8 cellular contexts compared by ENCODE assay signal in genomic region chr3:123559040-123559861, GRCh38. TPM values are rescaled to one million over a fixed set of nuclear protein-coding genes. Genes with fewer than 3 reads are reported as not detected.
A peak's percentile ranks its signal among the peaks of the same experiment; 100 is the strongest.
DNase-seq lines count a peak whose midpoint lies in the region; ATAC-seq, FAIRE-seq and TF ChIP-seq lines count a peak whose summit lies in the region.

No MANE protein-coding gene starts in this region.

- no peaks in the 10 kb centered on the region for H3K36me3 ChIP-seq in H1 (ENCODE audit: control insufficient read depth in 2 of 4, insufficient read depth in 4 of 4, low read length in 3 of 4)

- peaks cover 0 to 3% of the 10 kb centered on the region in 2 experiments for H4K20me1 ChIP-seq in H1 (replicated peaks in 1 of 2; ENCODE audit: control insufficient read depth in 1 of 2, insufficient read depth in 2 of 2, low read length in 2 of 2)

- TF ChIP-seq POLR2A in H1 (IDR thresholded peaks at IDR 0.05; ENCODE audit: control extremely low read depth in 1 of 2, low read depth in 2 of 2, low read length in 2 of 2), result no peak

- peaks cover 5 to 9% of the 10 kb centered on the region in 2 experiments; a peak in 2 of 4 replicates for H3K9me3 ChIP-seq in H1 (ENCODE audit: insufficient read depth in 2 of 2, low read depth in 1 of 2, low read length in 1 of 2)

- TF ChIP-seq RAD21 in H1 (IDR thresholded peaks at IDR 0.05 in 1 of 2, conservative IDR thresholded peaks at IDR 0.05 in 1 of 2; ENCODE audit: low read depth in 2 of 2, low read length in 2 of 2), result peak; percentile 66 to 67

- ATAC-seq in GM18867 (IDR thresholded peaks at IDR 0.05; ENCODE audit: unreplicated experiment), result no peak
- no peak for ATAC-seq in HG03045 (IDR thresholded peaks at IDR 0.05; ENCODE audit: unreplicated experiment)

- H3K4me2 ChIP-seq in H1 (ENCODE audit: insufficient read depth in 1 of 2, low read depth in 2 of 2, low read length in 2 of 2), result no peak overlapping the region

- DNase-seq in Daoy (ENCODE audit: low read depth), result peak; percentile 23
- peak; percentile 40 for DNase-seq in LHCN-M2 (ENCODE audit: low read depth)
- DNase-seq in RPMI7951 (ENCODE audit: low read depth), result peak; percentile 44
- DNase-seq in H1 (ENCODE audit: low read depth in 1 of 2, low spot score in 2 of 2), result no peak
- peak; percentile 28 for DNase-seq in mucosa of gallbladder (ENCODE audit: low spot score)
- no peak for DNase-seq in OCI-M2 (lab: John Stamatoyannopoulos, UW; ENCODE audit: unreplicated experiment)

- no peak overlapping the region for H2AFZ ChIP-seq in H1 (ENCODE audit: low read length)

- no peak overlapping the region for H2AK5ac ChIP-seq in H1 (ENCODE audit: low read depth, low read length)

- H4K91ac ChIP-seq in H1 (replicated peaks; ENCODE audit: insufficient read length, low read length), result no peak overlapping the region

- no peak overlapping the region for H4K5ac ChIP-seq in H1 (ENCODE audit: insufficient read length, low read depth, low read length)

- CTCF ChIA-PET in H1 (lab: Charles Lee; ENCODE audit: partially characterized antibody), result interaction anchor here (0.7 to 4.6 kb wide), 56 partner anchors 7 to 1465 kb away, joined by 3 to 23 read pairs (median 4); partner anchors contain the start of gene HACD2

- H3K27me3 ChIP-seq in H1 (replicated peaks in 1 of 4; ENCODE audit: control insufficient read depth in 3 of 4, extremely low read depth in 1 of 4, insufficient read depth in 3 of 4, low read length in 3 of 4), result no peaks in the 10 kb centered on the region

- no peak overlapping the region for H3K4ac ChIP-seq in H1 (replicated peaks; ENCODE audit: insufficient read length, low read depth, low read length)

- no peak overlapping the region for H2BK12ac ChIP-seq in H1 (ENCODE audit: low read depth, low read length)

- no peak overlapping the region for H3K23ac ChIP-seq in H1 (ENCODE audit: insufficient read length)

- 48% methylated on average over 12 of the region's 12 CpGs; no CpG with 5 or more reads in 1 of the 2 experiments for WGBS in H1 (ENCODE audit: extremely low coverage in 1 of 2, insufficient coverage in 1 of 2, insufficient read length in 1 of 2, insufficient replicate concordance in 2 of 2, low coverage in 1 of 2, low lambda C conversion rate in 2 of 2, missing lambda C conversion rate in 1 of 2), 2 experiments

- no peak overlapping the region for H2BK20ac ChIP-seq in H1 (ENCODE audit: low read length)

- POLR2A ChIA-PET in H1 (lab: Charles Lee; ENCODE audit: partially characterized antibody), result no interaction called here

- H3K4me1 ChIP-seq in H1 (replicated peaks in 1 of 4; ENCODE audit: control insufficient read depth in 3 of 4, insufficient read depth in 4 of 4, low read length in 3 of 4), result no peaks in the 10 kb centered on the region

- no peak for TF ChIP-seq EP300 in H1 (IDR thresholded peaks at IDR 0.05; ENCODE audit: borderline replicate concordance in 1 of 2, low read depth in 2 of 2, low read length in 2 of 2)

- no peak overlapping the region for H2BK15ac ChIP-seq in H1 (ENCODE audit: low read length)

- H3K27ac ChIP-seq in H1 (ENCODE audit: low read depth, low read length), result no peak overlapping the region

- H3K18ac ChIP-seq in H1 (ENCODE audit: extremely low read depth, low read length), result no peak overlapping the region

- TF ChIP-seq CTCF in H1 (IDR thresholded peaks at IDR 0.05; ENCODE audit: control extremely low read depth in 1 of 3, insufficient read depth in 1 of 3, low read depth in 1 of 3, low read length in 3 of 3), result peak in 2 of 3 experiments; percentile 35 to 59; a peak in 2 of 4 replicates

- no peak overlapping the region for H4K8ac ChIP-seq in H1 (ENCODE audit: extremely low read depth, insufficient read depth, low read length)

- H3K23me2 ChIP-seq in H1 (ENCODE audit: low read depth, low read length), result no peaks in the 10 kb centered on the region

- no peaks in the 10 kb centered on the region for H3K79me1 ChIP-seq in H1 (ENCODE audit: low read depth, low read length)

- no peak overlapping the region for H3K4me3 ChIP-seq in H1 (ENCODE audit: extremely low read depth in 1 of 4, insufficient read depth in 2 of 4, low read depth in 3 of 4, low read length in 4 of 4)

- no peak overlapping the region for H3K56ac ChIP-seq in H1 (replicated peaks; ENCODE audit: insufficient read length, low read depth, low read length)

- H2BK5ac ChIP-seq in H1 (ENCODE audit: low read depth, low read length), result no peak overlapping the region

- no peaks in the 10 kb centered on the region for H3K79me2 ChIP-seq in H1 (ENCODE audit: control insufficient read depth in 1 of 2, insufficient read depth in 2 of 2, low read length in 2 of 2)

- FAIRE-seq in H1 (lab: Jason Lieb, UNC), result no peak

- no peak overlapping the region for H2BK120ac ChIP-seq in H1 (replicated peaks; ENCODE audit: low read depth, low read length)

- no peak overlapping the region for H3K14ac ChIP-seq in H1 (ENCODE audit: insufficient read length)

- H3K9ac ChIP-seq in H1 (replicated peaks in 1 of 4; ENCODE audit: extremely low read depth in 1 of 4, low read depth in 3 of 4, low read length in 3 of 4), result no peak overlapping the region

TF ChIP-seq in H1, 55 proteins besides CTCF, POLR2A, EP300 and RAD21:
- TF ChIP-seq ASH2L (IDR thresholded peaks at IDR 0.05; ENCODE audit: low read length) (no peak), KDM1A (IDR thresholded peaks at IDR 0.05; ENCODE audit: borderline replicate concordance, low read length) (no peak), HDAC2 (IDR thresholded peaks at IDR 0.05; ENCODE audit: borderline replicate concordance in 1 of 2, low read depth in 2 of 2, low read length in 2 of 2) (no peak), E2F6 (IDR thresholded peaks at IDR 0.05) (no peak), SUZ12 (IDR thresholded peaks at IDR 0.05; ENCODE audit: low read length) (no peak), KDM5A (IDR thresholded peaks at IDR 0.05; ENCODE audit: low read length) (no peak), MAX (IDR thresholded peaks at IDR 0.05) (no peak), CREB1 (IDR thresholded peaks at IDR 0.05) (no peak), TEAD4 (IDR thresholded peaks at IDR 0.05; ENCODE audit: low read depth, low read length) (no peak), SP4 (IDR thresholded peaks at IDR 0.05; ENCODE audit: low read length) (no peak), SP2 (IDR thresholded peaks at IDR 0.05; ENCODE audit: low read length) (no peak), CBX5 (IDR thresholded peaks at IDR 0.05; ENCODE audit: low read depth, low read length) (no peak), NRF1 (IDR thresholded peaks at IDR 0.05; ENCODE audit: low read depth, low read length) (no peak), POLR2AphosphoS5 (IDR thresholded peaks at IDR 0.05; ENCODE audit: low read depth, low read length) (no peak)
- TF ChIP-seq, protein P1, sequence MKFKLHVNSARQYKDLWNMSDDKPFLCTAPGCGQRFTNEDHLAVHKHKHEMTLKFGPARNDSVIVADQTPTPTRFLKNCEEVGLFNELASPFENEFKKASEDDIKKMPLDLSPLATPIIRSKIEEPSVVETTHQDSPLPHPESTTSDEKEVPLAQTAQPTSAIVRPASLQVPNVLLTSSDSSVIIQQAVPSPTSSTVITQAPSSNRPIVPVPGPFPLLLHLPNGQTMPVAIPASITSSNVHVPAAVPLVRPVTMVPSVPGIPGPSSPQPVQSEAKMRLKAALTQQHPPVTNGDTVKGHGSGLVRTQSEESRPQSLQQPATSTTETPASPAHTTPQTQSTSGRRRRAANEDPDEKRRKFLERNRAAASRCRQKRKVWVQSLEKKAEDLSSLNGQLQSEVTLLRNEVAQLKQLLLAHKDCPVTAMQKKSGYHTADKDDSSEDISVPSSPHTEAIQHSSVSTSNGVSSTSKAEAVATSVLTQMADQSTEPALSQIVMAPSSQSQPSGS (IDR thresholded peaks at IDR 0.05; ENCODE audit: low read length), result no peak

RNA-seq across cellular contexts. Expression of gene HACD2, which starts 25.6 kb away (rescaled TPM):
- 23.1 and 26.7 TPM in 2 replicates for total RNA-seq in Daoy (2014; rRNA removed; shearing (Covaris generic))
- total RNA-seq in LHCN-M2 (2014; rRNA removed), result 20.5 and 23.7 TPM in 2 replicates
- polyA plus RNA-seq in LHCN-M2 (2012), result 13.3 TPM
- 34.0 and 36.6 TPM in 2 replicates for total RNA-seq in RPMI7951 (2014; rRNA removed; shearing (Covaris generic))
- 29.8 and 31.2 TPM in 2 replicates for total RNA-seq in H1 (2021; fragmentation: NEBNext Ultra II Directional; extraction: Animal tissue kit (Norgen Biotek cat#: 25700))
- 12.7 and 24.9 TPM in 2 replicates for polyA plus RNA-seq in H1 (2011; rRNA removed)
- polyA plus RNA-seq in H1 (2011; cell fraction: cytosol; rRNA removed), result 21.3 TPM
- 8.1 TPM for polyA plus RNA-seq in H1 (2011; cell fraction: nucleus; rRNA removed)
- 10.8 to 22.7 TPM (median 13.1 TPM) in 4 replicates for polyA plus RNA-seq in H1 (2012, experiment 1 of 2)
- 2.3 TPM for polyA plus RNA-seq in H1 (2012, experiment 2 of 2)
- 29.0 TPM for polyA plus RNA-seq in H1 (2013, experiment 1 of 2)
- polyA plus RNA-seq in H1 (2013, experiment 2 of 2), result 32.0 TPM
- polyA minus RNA-seq in H1 (2011; rRNA and poly(A)+ RNA removed), result 51.4 and 71.5 TPM in 2 replicates
- polyA minus RNA-seq in H1 (2011; cell fraction: cytosol; rRNA and poly(A)+ RNA removed), result 19.5 TPM
- polyA minus RNA-seq in H1 (2011; cell fraction: nucleus; rRNA and poly(A)+ RNA removed), result 14.9 TPM
- total RNA-seq in mucosa of gallbladder, result 47.9 TPM

Comparison
In these comparisons a context has a peak if more than half of its experiments do, and no peak if none do; other contexts are left out.
1. DNase-seq: peak in Daoy (single experiment), LHCN-M2 (single experiment), RPMI7951 (single experiment) and mucosa of gallbladder (single experiment); none in H1 (0 of 2) and OCI-M2 (single experiment).